Comparison of ENCODE assay signal across 1 cellular context in genomic region chr6:37239511-37239910, GRCh38.
TF ChIP-seq lines count a peak whose summit lies in the region.

No MANE protein-coding gene starts in this region.

TF ChIP-seq in HepG2, 621 proteins besides CTCF, POLR2A, EP300 and RAD21:
- TF ChIP-seq SIN3B (IDR thresholded peaks at IDR 0.05; ENCODE audit: low read length) (no peak), MAF1 (CRISPR knock-in tag; IDR thresholded peaks at IDR 0.05; ENCODE audit: borderline replicate concordance) (no peak), ZNF720 (CRISPR knock-in tag; IDR thresholded peaks at IDR 0.05) (no peak), CREM (IDR thresholded peaks at IDR 0.05) (no peak), CREM (CRISPR knock-in tag; IDR thresholded peaks at IDR 0.05) (no peak), KLF9 (CRISPR knock-in tag; IDR thresholded peaks at IDR 0.05; ENCODE audit: low read depth) (no peak), ZNF281 (CRISPR knock-in tag; IDR thresholded peaks at IDR 0.05; ENCODE audit: borderline replicate concordance) (no peak), RNF2 (conservative IDR thresholded peaks at IDR 0.05; ENCODE audit: low read depth) (no peak)
